ENCODE assay signal across 10 cellular contexts in the genomic region with DNA sequence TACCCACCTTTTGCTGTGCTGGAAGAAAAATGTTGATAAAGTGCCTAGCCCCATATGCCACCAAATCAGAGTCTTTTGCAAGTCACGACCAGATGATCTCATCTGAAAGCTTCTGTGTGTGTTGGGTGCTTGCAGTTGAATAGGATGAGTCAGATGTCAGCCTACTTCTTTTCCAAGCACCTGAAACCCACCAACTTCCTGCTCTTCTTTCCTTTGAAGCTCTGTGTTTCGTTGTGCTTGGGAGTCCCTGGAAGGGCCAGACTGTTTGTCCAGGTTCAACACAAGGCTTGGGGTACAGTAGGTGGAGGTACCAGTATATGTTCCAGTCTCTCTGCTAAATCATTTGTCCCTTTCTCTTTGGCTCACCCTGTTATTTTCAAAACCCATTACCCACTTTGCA. TPM values are rescaled to one million over a fixed set of nuclear protein-coding genes. Genes with fewer than 3 reads are reported as not detected.
DNase-seq lines count a peak whose midpoint lies in the region; ATAC-seq and TF ChIP-seq lines count a peak whose summit lies in the region.
"Had no signal": no experiment of that assay in that cellular context is flagged by ENCODE, and none has a peak within 500 bp of the region (broad histone marks: within the 10 kb centered on the region; RNA-seq: fewer than 3 reads in every experiment).

No MANE protein-coding gene starts in this region.

- H3K14ac ChIP-seq in neuronal stem cell (ENCODE audit: low read length), result no peak overlapping the region

- peak; percentile 73 for ATAC-seq in stimulated activated naive CD8-positive, alpha-beta T cell treated with anti-CD3 and anti-CD28 coated beads, Interleukin-15, amount 100 ng/mL, for 72 hours
- ATAC-seq in body of pancreas, result no peak

- H4K91ac ChIP-seq in neuronal stem cell (ENCODE audit: low read depth, low read length, poor library complexity), result no peak overlapping the region

- TF ChIP-seq POLR2A in esophagus squamous epithelium (IDR thresholded peaks at IDR 0.05) (no peak), body of pancreas (IDR thresholded peaks at IDR 0.05) (no peak)

- H3K27ac Mint-ChIP-seq in activated naive CD4-positive, alpha-beta T cell treated with anti-CD3 and anti-CD28 coated beads, Interleukin-2, amount 50 U/mL, for 24 hours, result peak overlapping the region; percentile 82
- peak overlapping the region in 1 of 2 donors; percentile 60 for H3K27ac Mint-ChIP-seq in stimulated activated naive CD8-positive, alpha-beta T cell treated with anti-CD3 and anti-CD28 coated beads, Interleukin-15, amount 100 ng/mL, for 72 hours

- H3K79me1 ChIP-seq in neuronal stem cell (ENCODE audit: low read depth, low read length), result no peaks in the 10 kb centered on the region

- H3K4ac ChIP-seq in neuronal stem cell (ENCODE audit: low read length), result no peak overlapping the region

- 21 to 48% methylated on average over 2 of the region's 2 CpGs for WGBS in esophagus squamous epithelium, 2 donors
- no CpG with 5 or more reads among the region's 2 CpGs for WGBS in neuronal stem cell (ENCODE audit: extremely low coverage in 2 of 2, insufficient read length in 2 of 2, insufficient replicate concordance in 1 of 2), 2 donors
- WGBS in body of pancreas, 2 donors, result 77 to 84% methylated on average over 2 of the region's 2 CpGs

- no peaks in the 10 kb centered on the region for H3K9me3 ChIP-seq in esophagus squamous epithelium
- H3K9me3 ChIP-seq in neuronal stem cell (replicated peaks in 1 of 2; ENCODE audit: control insufficient read depth in 2 of 2, insufficient read depth in 1 of 2, low read depth in 1 of 2, low read length in 2 of 2), result no peaks in the 10 kb centered on the region
- H3K9me3 ChIP-seq in body of pancreas, result no peaks in the 10 kb centered on the region

- H3K4me3 ChIP-seq in esophagus squamous epithelium (no peak overlapping the region), neuronal stem cell (ENCODE audit: low read length in 2 of 2) (no peak overlapping the region), body of pancreas (no peak overlapping the region)
- H3K4me3 ChIP-seq: lung had no signal

- H3K9me3 Mint-ChIP-seq in activated naive CD4-positive, alpha-beta T cell treated with anti-CD3 and anti-CD28 coated beads, Interleukin-2, amount 50 U/mL, for 24 hours, result no peaks in the 10 kb centered on the region
- H3K9me3 Mint-ChIP-seq in stimulated activated naive CD8-positive, alpha-beta T cell treated with anti-CD3 and anti-CD28 coated beads, Interleukin-15, amount 100 ng/mL, for 72 hours, result no peaks in the 10 kb centered on the region

- H2AFZ ChIP-seq in neuronal stem cell (ENCODE audit: low read length), result no peak overlapping the region

- TF ChIP-seq CTCF in RWPE1 (conservative IDR thresholded peaks at IDR 0.05; ENCODE audit: low read depth) (no peak), esophagus squamous epithelium (IDR thresholded peaks at IDR 0.05) (no peak), body of pancreas (IDR thresholded peaks at IDR 0.05) (no peak)

- no peak overlapping the region for H3K27ac ChIP-seq in RWPE1
- H3K27ac ChIP-seq in esophagus squamous epithelium, result peak overlapping the region in 3 of 4 donors; percentile 29 to 75 (median 31)
- no peak overlapping the region for H3K27ac ChIP-seq in neuronal stem cell (replicated peaks; ENCODE audit: low read length)
- H3K27ac ChIP-seq in body of pancreas, result no peak overlapping the region

- H3K36me3 Mint-ChIP-seq in activated naive CD4-positive, alpha-beta T cell treated with anti-CD3 and anti-CD28 coated beads, Interleukin-2, amount 50 U/mL, for 24 hours, result no peaks in the 10 kb centered on the region

- no peak overlapping the region for H2BK5ac ChIP-seq in neuronal stem cell (ENCODE audit: low read length)

- intact Hi-C loops in esophagus squamous epithelium (cut with DNase I), result no loop called here
- intact Hi-C loops in body of pancreas (cut with DNase I), result no loop called here

- H3K4me3 Mint-ChIP-seq in activated naive CD4-positive, alpha-beta T cell treated with anti-CD3 and anti-CD28 coated beads, Interleukin-2, amount 50 U/mL, for 24 hours, result peak overlapping the region; percentile 20
- peak overlapping the region in 1 of 2 donors; percentile 0 for H3K4me3 Mint-ChIP-seq in stimulated activated naive CD8-positive, alpha-beta T cell treated with anti-CD3 and anti-CD28 coated beads, Interleukin-15, amount 100 ng/mL, for 72 hours

- no peak overlapping the region for H3K23ac ChIP-seq in neuronal stem cell (ENCODE audit: low read depth, low read length, poor library complexity)

- H3K4me1 Mint-ChIP-seq in activated naive CD4-positive, alpha-beta T cell treated with anti-CD3 and anti-CD28 coated beads, Interleukin-2, amount 50 U/mL, for 24 hours, result peaks cover 43% of the 10 kb centered on the region
- H3K4me1 Mint-ChIP-seq in stimulated activated naive CD8-positive, alpha-beta T cell treated with anti-CD3 and anti-CD28 coated beads, Interleukin-15, amount 100 ng/mL, for 72 hours, result peaks cover 40% of the 10 kb centered on the region

- H3K36me3 ChIP-seq in esophagus squamous epithelium (no peaks in the 10 kb centered on the region), neuronal stem cell (replicated peaks in 1 of 2; ENCODE audit: control insufficient read depth in 2 of 2, insufficient read depth in 2 of 2, low read length in 2 of 2) (no peaks in the 10 kb centered on the region), body of pancreas (replicated peaks in 1 of 2; ENCODE audit: insufficient read depth in 1 of 2, low read depth in 2 of 2) (no peaks in the 10 kb centered on the region)

- H3K4me1 ChIP-seq in esophagus squamous epithelium, result peaks cover 0 to 61% (median 13%) of the 10 kb centered on the region in 3 donors
- peaks cover 6 to 24% of the 10 kb centered on the region in 2 donors for H3K4me1 ChIP-seq in neuronal stem cell (ENCODE audit: control insufficient read depth in 2 of 2, insufficient read depth in 1 of 2, low read depth in 1 of 2, low read length in 2 of 2)
- H3K4me1 ChIP-seq in body of pancreas, result no peaks in the 10 kb centered on the region

- H3K9ac ChIP-seq in neuronal stem cell (ENCODE audit: low read depth, low read length, poor library complexity), result no peak overlapping the region

- H3K4me2 ChIP-seq in neuronal stem cell (ENCODE audit: insufficient read depth, low read length, poor library complexity, severe bottlenecking), result no peak overlapping the region

- POLR2A ChIA-PET in RWPE1 (lab: Yijun Ruan, JAX; ENCODE audit: low non-redundant PET), result no interaction called here

- no peak for DNase-seq in activated naive CD4-positive, alpha-beta T cell (lab: John Stamatoyannopoulos, UW)
- DNase-seq in RWPE1 (ENCODE audit: low spot score), result peak; percentile 16
- no peak for DNase-seq in esophagus squamous epithelium (lab: John Stamatoyannopoulos, UW)
- DNase-seq in stimulated activated naive CD8-positive, alpha-beta T cell treated with anti-CD3 and anti-CD28 coated beads, Interleukin-15, amount 100 ng/mL, for 72 hours, result no peak
- no peak for DNase-seq in NCI-H1092 (lab: John Stamatoyannopoulos, UW)
- no peak for DNase-seq in neuronal stem cell (ENCODE audit: low spot score)
- DNase-seq in body of pancreas, result no peak
- DNase-seq: central memory CD4-positive, alpha-beta T cell had no signal

- CTCF ChIA-PET in RWPE1 (lab: Yijun Ruan, JAX), result interaction anchor here (0.6 to 0.8 kb wide), 3 partner anchors 13 to 245 kb away, joined by 3 read pairs; no protein-coding TSS in a partner anchor

- H3K27me3 ChIP-seq in esophagus squamous epithelium, result no peaks in the 10 kb centered on the region
- peaks cover 0 to 32% (median 0%) of the 10 kb centered on the region in 3 experiments for H3K27me3 ChIP-seq in neuronal stem cell (ENCODE audit: control insufficient read depth in 3 of 3, insufficient read depth in 3 of 3, low read depth in 1 of 3, low read length in 3 of 3)
- H3K27me3 ChIP-seq in body of pancreas, result no peaks in the 10 kb centered on the region

- H2BK15ac ChIP-seq in neuronal stem cell (ENCODE audit: low read length), result no peak overlapping the region

- no peak overlapping the region for H3K18ac ChIP-seq in neuronal stem cell (ENCODE audit: low read length)

- H3K27me3 Mint-ChIP-seq in activated naive CD4-positive, alpha-beta T cell treated with anti-CD3 and anti-CD28 coated beads, Interleukin-2, amount 50 U/mL, for 24 hours, result no peaks in the 10 kb centered on the region
- no peaks in the 10 kb centered on the region for H3K27me3 Mint-ChIP-seq in stimulated activated naive CD8-positive, alpha-beta T cell treated with anti-CD3 and anti-CD28 coated beads, Interleukin-15, amount 100 ng/mL, for 72 hours

- no peak overlapping the region for H2BK120ac ChIP-seq in neuronal stem cell (ENCODE audit: low read depth, low read length)

- H2AK5ac ChIP-seq in neuronal stem cell (ENCODE audit: low read depth, low read length), result no peak overlapping the region

- no peak overlapping the region for H2BK12ac ChIP-seq in neuronal stem cell (ENCODE audit: low read length)

- no peak overlapping the region for H4K8ac ChIP-seq in neuronal stem cell (ENCODE audit: low read depth, low read length)

RNA-seq across cellular contexts. Expression of gene LCLAT1, which starts 36.8 kb away (rescaled TPM):
- total RNA-seq in esophagus squamous epithelium (10 to 100 TPM; 11.9 to 13.5 (median 12.6) TPM), body of pancreas (10 to 100 TPM; 13.7 to 19.4 TPM)
- 10.0 TPM for polyA plus RNA-seq in neuronal stem cell (2013, experiment 1 of 2)
- 10.5 TPM for polyA plus RNA-seq in neuronal stem cell (2013, experiment 2 of 2)

Comparison
In these comparisons a context has a peak if more than half of its experiments do, and no peak if none do; other contexts are left out.
1. H3K27ac ChIP-seq: peak in esophagus squamous epithelium (3 of 4); none in RWPE1 (single experiment), neuronal stem cell (single experiment) and body of pancreas (0 of 4).